8 cellular contexts compared by ENCODE assay signal in the genomic region with DNA sequence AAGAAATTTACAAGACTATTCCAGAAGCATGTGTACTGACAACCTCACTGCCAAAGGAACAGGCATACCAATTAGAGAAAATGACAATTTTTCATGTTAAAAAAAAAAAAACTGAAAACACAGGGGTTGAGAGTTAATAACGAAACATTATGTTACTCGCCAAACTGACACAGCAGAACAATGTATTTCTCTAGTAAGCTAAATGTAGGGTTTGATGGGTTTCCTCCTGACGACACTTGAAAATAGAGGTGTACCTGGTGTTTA. TPM values are rescaled to one million over a fixed set of nuclear protein-coding genes. Genes with fewer than 3 reads are reported as not detected.
DNase-seq lines count a peak whose midpoint lies in the region; ATAC-seq and TF ChIP-seq lines count a peak whose summit lies in the region.

No MANE protein-coding gene starts in this region.

- peaks cover 46% of the 10 kb centered on the region for H3K79me2 ChIP-seq in OCI-LY7 (ENCODE audit: insufficient read depth, low read depth, low read length)

- H3K27ac ChIP-seq in CD4-positive, alpha-beta T cell (ENCODE audit: low read depth, low read length), result peak overlapping the region; percentile 65
- H3K27ac ChIP-seq in OCI-LY7 (ENCODE audit: low read depth, low read length, poor library complexity, severe bottlenecking) (peak overlapping the region; percentile 76), endodermal cell (ENCODE audit: low read depth, low read length) (peak overlapping the region; percentile 98), neuronal stem cell (replicated peaks; ENCODE audit: low read length) (no peak overlapping the region)

- H3K9me3 ChIP-seq in CD4-positive, alpha-beta T cell (ENCODE audit: control insufficient read depth, low read length), result no peaks in the 10 kb centered on the region
- H3K9me3 ChIP-seq in OCI-LY7 (ENCODE audit: low read length) (no peaks in the 10 kb centered on the region), endodermal cell (ENCODE audit: control insufficient read depth, low read length) (no peaks in the 10 kb centered on the region), neuronal stem cell (replicated peaks in 1 of 2; ENCODE audit: control insufficient read depth in 2 of 2, insufficient read depth in 1 of 2, low read depth in 1 of 2, low read length in 2 of 2) (no peaks in the 10 kb centered on the region)

- no peak for DNase-seq in CD4-positive, alpha-beta T cell
- DNase-seq in OCI-LY7 (ENCODE audit: low spot score) (no peak), endodermal cell (no peak), neuronal stem cell (ENCODE audit: low spot score) (no peak), iPS-NIHi7 (ENCODE audit: extremely low spot score) (no peak), OCI-M1 (lab: John Stamatoyannopoulos, UW) (no peak)
- DNase-seq in stimulated activated CD4-positive, alpha-beta T cell treated with anti-CD3 and anti-CD28 coated beads, Interleukin-15, amount 100 ng/mL, for 24 hours, result no peak

- H3K36me3 Mint-ChIP-seq in CD4-positive, alpha-beta T cell (ENCODE audit: low read depth), result peaks cover 25% of the 10 kb centered on the region
- peaks cover 10% of the 10 kb centered on the region for H3K36me3 Mint-ChIP-seq in endodermal cell (ENCODE audit: low read depth)

- no peak overlapping the region for H3K14ac ChIP-seq in neuronal stem cell (ENCODE audit: low read length)

- no peak for TF ChIP-seq CTCF in CD4-positive, alpha-beta T cell (IDR thresholded peaks at IDR 0.05)
- no peak for TF ChIP-seq CTCF in OCI-LY7 (conservative IDR thresholded peaks at IDR 0.05; ENCODE audit: low read length)
- no peak for TF ChIP-seq CTCF in endodermal cell (conservative IDR thresholded peaks at IDR 0.05)

- peak overlapping the region; percentile 84 for H3K4me3 ChIP-seq in OCI-LY7 (ENCODE audit: low read depth, low read length, poor library complexity, severe bottlenecking)
- peak overlapping the region; percentile 92 for H3K4me3 ChIP-seq in endodermal cell (ENCODE audit: low read length)
- peak overlapping the region; percentile 56 to 89 for H3K4me3 ChIP-seq in neuronal stem cell (ENCODE audit: low read length in 2 of 2)

- H3K9ac ChIP-seq in endodermal cell (ENCODE audit: extremely low read depth, low read length, poor library complexity, severe bottlenecking) (peak overlapping the region; percentile 96), neuronal stem cell (ENCODE audit: low read depth, low read length, poor library complexity) (no peak overlapping the region)

- CTCF ChIA-PET in CD4-positive, alpha-beta T cell (lab: Charles Lee), result interaction anchor here (0.8 to 2.8 kb wide), 27 partner anchors 9 to 210 kb away, joined by 3 to 17 read pairs (median 4); partner anchors contain the start of genes CDKL2, G3BP2, RCHY1 and THAP6
- CTCF ChIA-PET in OCI-LY7 (lab: Charles Lee; ENCODE audit: unreplicated experiment), result interaction anchor here (0.7 to 1.5 kb wide), 5 partner anchors 9 to 124 kb away, joined by 4 read pairs; no protein-coding TSS in a partner anchor

- intact Hi-C loops in CD4-positive, alpha-beta T cell (cut with DNase I, micrococcal nuclease), result loop anchor here (1.0 to 5.0 kb wide), 9 partner anchors 37 to 1269 kb away; partner anchors contain the start of genes CDKL2 (in 2 of the 2), G3BP2 (in 1 of the 2), RCHY1 (in 1 of the 2) and THAP6 (in 1 of the 2)
- intact Hi-C loops in OCI-LY7 (cut with micrococcal nuclease; ENCODE audit: unreplicated experiment), result loop anchor here (1.0 kb wide), 2 partner anchors 50 to 209 kb away; partner anchors contain the start of genes G3BP2, RCHY1 and THAP6

- no peak overlapping the region for H4K91ac ChIP-seq in neuronal stem cell (ENCODE audit: low read depth, low read length, poor library complexity)

- peaks cover 5% of the 10 kb centered on the region; the same call in 1 of the 2 replicates for H4K20me1 ChIP-seq in OCI-LY7 (ENCODE audit: insufficient read depth, low read length)

- H3K9me3 Mint-ChIP-seq in CD4-positive, alpha-beta T cell, result no peaks in the 10 kb centered on the region
- H3K9me3 Mint-ChIP-seq in endodermal cell, result no peaks in the 10 kb centered on the region

- H2BK12ac ChIP-seq in neuronal stem cell (ENCODE audit: low read length), result no peak overlapping the region

- H2AFZ ChIP-seq in OCI-LY7 (ENCODE audit: low read length) (peak overlapping the region; percentile 81; the same call in 1 of the 2 replicates), neuronal stem cell (ENCODE audit: low read length) (peak overlapping the region; percentile 90)

- no peak for ATAC-seq in CD4-positive, alpha-beta T cell (ENCODE audit: poor library complexity)
- no peak for ATAC-seq in HG02763 (IDR thresholded peaks at IDR 0.05; ENCODE audit: unreplicated experiment)

- no peaks in the 10 kb centered on the region for H3K27me3 ChIP-seq in CD4-positive, alpha-beta T cell (ENCODE audit: control insufficient read depth, insufficient read depth, low read length)
- no peaks in the 10 kb centered on the region for H3K27me3 ChIP-seq in endodermal cell (ENCODE audit: control insufficient read depth, insufficient read depth, low read length, poor library complexity, severe bottlenecking)
- H3K27me3 ChIP-seq in neuronal stem cell (ENCODE audit: control insufficient read depth in 3 of 3, insufficient read depth in 3 of 3, low read depth in 1 of 3, low read length in 3 of 3), result no peaks in the 10 kb centered on the region

- H3K27me3 Mint-ChIP-seq in CD4-positive, alpha-beta T cell, result no peaks in the 10 kb centered on the region
- H3K27me3 Mint-ChIP-seq in endodermal cell (ENCODE audit: insufficient read depth), result no peaks in the 10 kb centered on the region

- H3K4me1 Mint-ChIP-seq in CD4-positive, alpha-beta T cell (ENCODE audit: low read depth), result peaks cover 64% of the 10 kb centered on the region
- peaks cover 27% of the 10 kb centered on the region for H3K4me1 Mint-ChIP-seq in endodermal cell

- peak overlapping the region; percentile 99 for H3K4me3 Mint-ChIP-seq in CD4-positive, alpha-beta T cell
- H3K4me3 Mint-ChIP-seq in endodermal cell, result peak overlapping the region; percentile 99

- POLR2A ChIA-PET in CD4-positive, alpha-beta T cell (lab: Charles Lee), result interaction anchor here (0.6 to 4.7 kb wide), 29 partner anchors 9 to 1351 kb away, joined by 3 to 175 read pairs (median 5); partner anchors contain the start of genes CDKL2, G3BP2, NAAA and NUP54
- POLR2A ChIA-PET in OCI-LY7 (lab: Charles Lee), result interaction anchor here (0.6 to 3.5 kb wide), 19 partner anchors 8 to 1632 kb away, joined by 3 to 19 read pairs (median 4); partner anchors contain the start of genes G3BP2, RCHY1 and THAP6

- H3K4me2 ChIP-seq in OCI-LY7 (ENCODE audit: low read length), result peak overlapping the region; percentile 74
- H3K4me2 ChIP-seq in neuronal stem cell (ENCODE audit: insufficient read depth, low read length, poor library complexity, severe bottlenecking), result peak overlapping the region; percentile 68

- no peaks in the 10 kb centered on the region for H3K79me1 ChIP-seq in neuronal stem cell (ENCODE audit: low read depth, low read length)

- H2BK15ac ChIP-seq in neuronal stem cell (ENCODE audit: low read length), result no peak overlapping the region

- peaks cover 38% of the 10 kb centered on the region for H3K4me1 ChIP-seq in OCI-LY7 (ENCODE audit: insufficient read depth, low read length, poor library complexity, severe bottlenecking)
- no peaks in the 10 kb centered on the region for H3K4me1 ChIP-seq in endodermal cell (ENCODE audit: control insufficient read depth, insufficient read depth, low read length)
- H3K4me1 ChIP-seq in neuronal stem cell (ENCODE audit: control insufficient read depth in 2 of 2, insufficient read depth in 1 of 2, low read depth in 1 of 2, low read length in 2 of 2), result peaks cover 1 to 7% of the 10 kb centered on the region in 2 donors

- no peak overlapping the region for H3K4ac ChIP-seq in neuronal stem cell (ENCODE audit: low read length)

- H3K9me2 ChIP-seq in OCI-LY7 (ENCODE audit: insufficient read depth, low read length), result no peaks in the 10 kb centered on the region

- H3K23ac ChIP-seq in neuronal stem cell (ENCODE audit: low read depth, low read length, poor library complexity), result no peak overlapping the region

- BruUV-seq in OCI-LY7 (replicated peaks; lab: Mats Ljungman, UMichigan), result TSS peak; percentile 86

- no peak overlapping the region for H2BK120ac ChIP-seq in neuronal stem cell (ENCODE audit: low read depth, low read length)

- H2BK5ac ChIP-seq in neuronal stem cell (ENCODE audit: low read length), result no peak overlapping the region

- peaks cover 1% of the 10 kb centered on the region for H3K36me3 ChIP-seq in OCI-LY7 (ENCODE audit: insufficient read depth, low read length)
- H3K36me3 ChIP-seq in endodermal cell (ENCODE audit: control insufficient read depth, insufficient read depth, low read length), result peaks cover 9% of the 10 kb centered on the region
- H3K36me3 ChIP-seq in neuronal stem cell (replicated peaks in 1 of 2; ENCODE audit: control insufficient read depth in 2 of 2, insufficient read depth in 2 of 2, low read length in 2 of 2), result peaks cover 0 to 7% of the 10 kb centered on the region in 2 donors

- WGBS in endodermal cell (ENCODE audit: insufficient coverage in 1 of 2, insufficient read length in 1 of 2), 2 experiments, result 0% methylated on average over 3 of the region's 3 CpGs
- WGBS in neuronal stem cell (ENCODE audit: extremely low coverage in 2 of 2, insufficient read length in 2 of 2, insufficient replicate concordance in 1 of 2), 2 donors, result no CpG with 5 or more reads among the region's 3 CpGs

- H3K18ac ChIP-seq in neuronal stem cell (ENCODE audit: low read length), result no peak overlapping the region

- H4K8ac ChIP-seq in neuronal stem cell (ENCODE audit: low read depth, low read length), result no peak overlapping the region

- H2AK5ac ChIP-seq in neuronal stem cell (ENCODE audit: low read depth, low read length), result no peak overlapping the region

- peak overlapping the region; percentile 95 for H3K27ac Mint-ChIP-seq in CD4-positive, alpha-beta T cell
- H3K27ac Mint-ChIP-seq in endodermal cell, result peak overlapping the region; percentile 99

RNA-seq across cellular contexts. Expression of gene USO1, which starts 0.6 kb away (rescaled TPM):
- 10 to 100 TPM; 10.5 to 10.9 TPM for total RNA-seq in CD4-positive, alpha-beta T cell
- total RNA-seq in OCI-LY7 (2014; rRNA removed; shearing (Covaris generic)), result 38.0 and 40.5 TPM in 2 replicates
- total RNA-seq in OCI-LY7 (2022), result 54.6 and 57.3 TPM in 2 replicates
- 10 to 100 TPM; 74.5 to 75.1 TPM for total RNA-seq in endodermal cell
- polyA plus RNA-seq in endodermal cell (2013, experiment 1 of 2), result 63.9 TPM
- polyA plus RNA-seq in endodermal cell (2013, experiment 2 of 2), result 57.4 TPM
- 48.2 TPM for polyA plus RNA-seq in neuronal stem cell (2013, experiment 1 of 2)
- 49.8 TPM for polyA plus RNA-seq in neuronal stem cell (2013, experiment 2 of 2)

RNA-seq across cellular contexts. Expression of gene G3BP2, which starts 50.5 kb away (rescaled TPM):
- total RNA-seq in CD4-positive, alpha-beta T cell, result 100 to 1,000 TPM; 319 to 322 TPM
- total RNA-seq in OCI-LY7 (2014; rRNA removed; shearing (Covaris generic)), result 55.9 and 56.7 TPM in 2 replicates
- total RNA-seq in OCI-LY7 (2022), result 137 and 147 TPM in 2 replicates
- total RNA-seq in endodermal cell, result 100 to 1,000 TPM; 176 to 183 TPM
- polyA plus RNA-seq in endodermal cell (2013, experiment 1 of 2), result 143 TPM
- 141 TPM for polyA plus RNA-seq in endodermal cell (2013, experiment 2 of 2)
- polyA plus RNA-seq in neuronal stem cell (2013, experiment 1 of 2), result 135 TPM
- polyA plus RNA-seq in neuronal stem cell (2013, experiment 2 of 2), result 136 TPM
